ENCODE assay signal across 25 cellular contexts in the genomic region with DNA sequence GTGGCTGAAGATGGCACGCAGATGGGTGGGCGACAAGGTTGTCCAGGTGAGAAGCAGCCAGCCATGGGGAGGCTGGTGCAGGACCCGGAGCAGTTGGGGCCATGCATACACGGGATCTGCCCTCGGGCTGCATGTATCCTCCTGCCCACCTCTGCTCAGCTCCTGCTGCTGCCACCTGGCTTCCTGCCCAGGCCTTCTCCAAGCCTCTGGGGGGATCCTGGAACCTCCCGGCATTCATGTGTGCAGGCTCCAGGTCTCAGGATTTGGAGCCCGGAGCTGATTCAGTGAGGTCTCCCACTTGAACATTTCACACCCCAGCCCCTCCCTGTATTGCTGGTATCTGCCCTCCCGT. TPM values are rescaled to one million over a fixed set of nuclear protein-coding genes. Genes with fewer than 3 reads are reported as not detected.
DNase-seq lines count a peak whose midpoint lies in the region; ATAC-seq, FAIRE-seq and TF ChIP-seq lines count a peak whose summit lies in the region.
"Had no signal": no experiment of that assay in that cellular context is flagged by ENCODE, and none has a peak within 500 bp of the region (broad histone marks: within the 10 kb centered on the region; RNA-seq: fewer than 3 reads in every experiment).

No MANE protein-coding gene starts in this region.

- peaks cover 8% of the 10 kb centered on the region for H3K4me1 Mint-ChIP-seq in MCF 10A (ENCODE audit: insufficient read depth, unreplicated experiment)

- H3K4me3 Mint-ChIP-seq in MCF 10A (ENCODE audit: unreplicated experiment) = no peak overlapping the region
- H3K4me3 Mint-ChIP-seq: activated naive CD4-positive, alpha-beta T cell treated with anti-CD3 and anti-CD28 coated beads for 36 hours; activated T-cell treated with anti-CD3 and anti-CD28 coated beads, Interleukin-2, amount 50 U/mL, for 4 hours; HFFc6; neural crest cell had no signal

- TF ChIP-seq CTCF in breast epithelium (IDR thresholded peaks at IDR 0.05) = no peak
- TF ChIP-seq CTCF in MCF 10A (IDR thresholded peaks at IDR 0.05; ENCODE audit: unreplicated experiment) = no peak
- no peak for TF ChIP-seq CTCF in right lobe of liver (IDR thresholded peaks at IDR 0.05)
- TF ChIP-seq CTCF in upper lobe of right lung (IDR thresholded peaks at IDR 0.05) = no peak
- TF ChIP-seq CTCF in D721Med (IDR thresholded peaks at IDR 0.05; ENCODE audit: insufficient read depth, missing control alignments) = no peak

- intact Hi-C loops in breast epithelium (cut with DNase I; ENCODE audit: low total_unique reads) (loop anchor here (10.0 kb wide), 1 partner anchor 1572 kb away; no protein-coding TSS in a partner anchor), MCF 10A (cut with micrococcal nuclease) (no loop called here), right lobe of liver (cut with DNase I) (no loop called here), upper lobe of right lung (cut with DNase I) (no loop called here)

- peaks cover 20% of the 10 kb centered on the region for H3K36me3 Mint-ChIP-seq in MCF 10A (ENCODE audit: insufficient read depth, unreplicated experiment)

- H3K27me3 Mint-ChIP-seq in MCF 10A (ENCODE audit: insufficient read depth, unreplicated experiment) = no peaks in the 10 kb centered on the region

- 67% methylated on average over 1 of the region's 8 CpGs for WGBS in right lobe of liver (ENCODE audit: insufficient coverage, low coverage, low lambda C conversion rate, missing lambda C conversion rate)

- H3K9me3 Mint-ChIP-seq in MCF 10A (ENCODE audit: unreplicated experiment) = no peaks in the 10 kb centered on the region
- H3K9me3 Mint-ChIP-seq: activated naive CD4-positive, alpha-beta T cell treated with anti-CD3 and anti-CD28 coated beads for 36 hours; activated T-cell treated with anti-CD3 and anti-CD28 coated beads, Interleukin-2, amount 50 U/mL, for 4 hours; HFFc6 had no signal

- H3K27ac ChIP-seq in breast epithelium = peak overlapping the region; percentile 80 to 83
- H3K27ac ChIP-seq in right lobe of liver = no peak overlapping the region
- no peak overlapping the region for H3K27ac ChIP-seq in upper lobe of right lung
- H3K27ac ChIP-seq: foreskin keratinocyte had no signal

- no peak overlapping the region for H3K27ac Mint-ChIP-seq in MCF 10A (ENCODE audit: low read depth, unreplicated experiment)
- H3K27ac Mint-ChIP-seq: activated naive CD4-positive, alpha-beta T cell treated with anti-CD3 and anti-CD28 coated beads for 36 hours; HFFc6 had no signal

- TF ChIP-seq POLR2A in breast epithelium (IDR thresholded peaks at IDR 0.05) (no peak), right lobe of liver (IDR thresholded peaks at IDR 0.05) (no peak)

- no TSS peak for BruUV-seq in MCF 10A (replicated peaks; lab: Mats Ljungman, UMichigan)

- H3K27me3 ChIP-seq in breast epithelium (no peaks in the 10 kb centered on the region), NT2/D1 (ENCODE audit: insufficient read depth, insufficient read length) (no peaks in the 10 kb centered on the region), right lobe of liver (no peaks in the 10 kb centered on the region), upper lobe of right lung (no peaks in the 10 kb centered on the region)
- H3K27me3 ChIP-seq: BE2C, foreskin keratinocyte had no signal

- no peak for DNase-seq in breast epithelium (ENCODE audit: low spot score in 2 of 2)
- DNase-seq in MCF 10A (ENCODE audit: unreplicated experiment) = no peak
- DNase-seq in NT2/D1 (ENCODE audit: low read depth, low spot score) = no peak
- peak in 2 of 3 donors; percentile 7 to 50 for DNase-seq in right lobe of liver
- peak; percentile 49 for DNase-seq in upper lobe of right lung
- no peak for DNase-seq in D721Med (ENCODE audit: insufficient read length, low spot score)
- DNase-seq in NCI-H1417 treated with DMSO at 0.1 percent for 48 hours (lab: John Stamatoyannopoulos, UW) = no peak
- no peak for DNase-seq in foreskin melanocyte
- DNase-seq: activated CD4-positive, alpha-beta T cell treated with anti-CD3 and anti-CD28 coated beads for 1 hour; activated CD8-positive, alpha-beta memory T cell treated with anti-CD3 and anti-CD28 coated beads for 24 hours; activated naive CD4-positive, alpha-beta T cell treated with anti-CD3 and anti-CD28 coated beads for 36 hours; activated T-cell treated with anti-CD3 and anti-CD28 coated beads, Interleukin-2, amount 50 U/mL, for 4 hours; anterior cingulate cortex; BE2C; effector CD4-positive, alpha-beta T cell; erythroblast; foreskin keratinocyte; HFFc6; IMR-90; kidney glomerular epithelial cell; NCI-H1930; RPMI8226; stimulated activated CD4-positive, alpha-beta T cell treated with anti-CD3 and anti-CD28 coated beads, Interleukin-15, amount 100 ng/mL, for 24 hours had no signal

- no peaks in the 10 kb centered on the region for H3K9me3 ChIP-seq in breast epithelium
- H3K9me3 ChIP-seq in NT2/D1 (ENCODE audit: insufficient read depth, low read length) = peaks cover 9% of the 10 kb centered on the region
- H3K9me3 ChIP-seq in right lobe of liver = no peaks in the 10 kb centered on the region
- no peaks in the 10 kb centered on the region for H3K9me3 ChIP-seq in upper lobe of right lung

- H3K4me1 ChIP-seq in breast epithelium = no peaks in the 10 kb centered on the region
- H3K4me1 ChIP-seq in NT2/D1 (ENCODE audit: insufficient read depth, insufficient read length) = peaks cover 34% of the 10 kb centered on the region
- no peaks in the 10 kb centered on the region for H3K4me1 ChIP-seq in right lobe of liver
- H3K4me1 ChIP-seq in upper lobe of right lung = no peaks in the 10 kb centered on the region
- H3K4me1 ChIP-seq: BE2C had no signal

- FAIRE-seq in D721Med (lab: Jason Lieb, UNC) = no peak
- FAIRE-seq: A204.1 had no signal

- CTCF ChIA-PET in MCF 10A (lab: Yijun Ruan, JAX) = no interaction called here

- H3K9ac ChIP-seq in NT2/D1 (ENCODE audit: insufficient read length, low read depth) = peak overlapping the region; percentile 12

- POLR2A ChIA-PET in MCF 10A (lab: Yijun Ruan, JAX) = no interaction called here

- no peak for ATAC-seq in right lobe of liver
- ATAC-seq in upper lobe of right lung = no peak
- ATAC-seq: activated T-cell treated with anti-CD3 and anti-CD28 coated beads, Interleukin-2, amount 50 U/mL, for 4 hours; foreskin keratinocyte had no signal

- H3K36me3 ChIP-seq in breast epithelium (no peaks in the 10 kb centered on the region), NT2/D1 (ENCODE audit: insufficient read depth, insufficient read length, low read length) (peaks cover 22% of the 10 kb centered on the region), right lobe of liver (no peaks in the 10 kb centered on the region), upper lobe of right lung (no peaks in the 10 kb centered on the region)
- H3K36me3 ChIP-seq: BE2C had no signal

- H3K4me3 ChIP-seq in breast epithelium = no peak overlapping the region
- no peak overlapping the region for H3K4me3 ChIP-seq in NT2/D1 (ENCODE audit: insufficient read length, low read depth)
- H3K4me3 ChIP-seq in right lobe of liver = no peak overlapping the region
- no peak overlapping the region for H3K4me3 ChIP-seq in upper lobe of right lung

RNA-seq across cellular contexts. Expression of gene PDGFA, which starts 27.0 kb away (rescaled TPM):
- 10 to 100 TPM; 19.8 to 33.4 (median 31.2) TPM for total RNA-seq in breast epithelium
- 20.1 and 26.6 TPM in 2 replicates for total RNA-seq in MCF 10A (2022)
- 10 to 100 TPM in 3 of 6 experiments, 1 to 10 TPM in 3; 2.3 to 20.9 (median 8.4) TPM for total RNA-seq in right lobe of liver
- 57.1 TPM for total RNA-seq in upper lobe of right lung

Comparison
In these comparisons a context has a peak if more than half of its experiments do, and no peak if none do; other contexts are left out.
1. DNase-seq: peak in right lobe of liver (2 of 3) and upper lobe of right lung (single experiment); none in breast epithelium (0 of 2), MCF 10A (single experiment), NT2/D1 (single experiment), D721Med (single experiment), NCI-H1417 treated with DMSO at 0.1 percent for 48 hours (single experiment) and foreskin melanocyte (single experiment).
2. H3K27ac ChIP-seq: peak in breast epithelium (2 of 2); none in right lobe of liver (0 of 3) and upper lobe of right lung (single experiment).